ENCODE assay signal across 17 cellular contexts in genomic region chr4:15506464-15506863, GRCh38. TPM values are rescaled to one million over a fixed set of nuclear protein-coding genes. Genes with fewer than 3 reads are reported as not detected.
A peak's percentile ranks its signal among the peaks of the same experiment; 100 is the strongest.
DNase-seq lines count a peak whose midpoint lies in the region; ATAC-seq and TF ChIP-seq lines count a peak whose summit lies in the region.
"Had no signal": no experiment of that assay in that cellular context is flagged by ENCODE, and none has a peak within 500 bp of the region (broad histone marks: within the 10 kb centered on the region; RNA-seq: fewer than 3 reads in every experiment).

No MANE protein-coding gene starts in this region.

- H3K27me3 ChIP-seq in breast epithelium, result no peaks in the 10 kb centered on the region
- H3K27me3 ChIP-seq: BLaER1, cardiac muscle cell, gastroesophageal sphincter had no signal

- TF ChIP-seq CTCF in fibroblast of villous mesenchyme (IDR thresholded peaks at IDR 0.05; ENCODE audit: insufficient read depth, low read depth, low read length) (no peak), breast epithelium (IDR thresholded peaks at IDR 0.05) (no peak)

- no peak overlapping the region for H3K4me3 ChIP-seq in fibroblast of villous mesenchyme (ENCODE audit: low read depth, low read length)
- H3K4me3 ChIP-seq in breast epithelium, result no peak overlapping the region
- H3K4me3 ChIP-seq: BLaER1, cardiac muscle cell, gastroesophageal sphincter had no signal

- DNase-seq in ELR (ENCODE audit: low read depth), result peak; percentile 7
- peak; percentile 84 for DNase-seq in astrocyte of the hippocampus (ENCODE audit: low read depth, low spot score)
- DNase-seq in fibroblast of villous mesenchyme (ENCODE audit: low read depth), result peak; percentile 80
- DNase-seq in pulmonary artery endothelial cell (ENCODE audit: low read depth, low spot score), result peak; percentile 30
- DNase-seq in NCI-H1092 (lab: John Stamatoyannopoulos, UW), result no peak
- no peak for DNase-seq in breast epithelium (ENCODE audit: low spot score in 2 of 2)
- DNase-seq: activated CD4-positive, alpha-beta T cell treated with anti-CD3 and anti-CD28 coated beads, Interleukin-2, amount 10 ng/mL, durations not matched to agents 7 days and 5 days; activated naive CD4-positive, alpha-beta T cell treated with anti-CD3 and anti-CD28 coated beads for 36 hours; effector CD8-positive, alpha-beta T cell; NCI-H2107; NCI-H69; right cardiac atrium had no signal

- intact Hi-C loops in breast epithelium (cut with DNase I; ENCODE audit: low total_unique reads), result no loop called here

- ATAC-seq in HG02870 (IDR thresholded peaks at IDR 0.05; ENCODE audit: unreplicated experiment), result no peak
- no peak for ATAC-seq in GM18511 (IDR thresholded peaks at IDR 0.05; ENCODE audit: unreplicated experiment)
- ATAC-seq: gastroesophageal sphincter, right cardiac atrium had no signal

- no peak overlapping the region for H3K27ac ChIP-seq in breast epithelium
- H3K27ac ChIP-seq: BLaER1, cardiac muscle cell, gastroesophageal sphincter had no signal

- no peaks in the 10 kb centered on the region for H3K4me1 ChIP-seq in breast epithelium
- H3K4me1 ChIP-seq: BLaER1, gastroesophageal sphincter had no signal

- peaks cover 4% of the 10 kb centered on the region for H3K36me3 ChIP-seq in breast epithelium
- H3K36me3 ChIP-seq: BLaER1, cardiac muscle cell had no signal

- no peaks in the 10 kb centered on the region for H3K9me3 ChIP-seq in breast epithelium
- H3K9me3 ChIP-seq: BLaER1, gastroesophageal sphincter had no signal

- TF ChIP-seq POLR2A in breast epithelium (IDR thresholded peaks at IDR 0.05), result no peak

RNA-seq across cellular contexts. Expression of gene CC2D2A, which starts 36.8 kb away (rescaled TPM):
- total RNA-seq in fibroblast of villous mesenchyme, result 23.7 and 26.7 TPM in 2 replicates
- total RNA-seq in pulmonary artery endothelial cell, result 12.3 and 13.2 TPM in 2 replicates
- total RNA-seq in breast epithelium, result 10 to 100 TPM; 10.7 to 22.9 (median 14.9) TPM
- total RNA-seq: activated CD4-positive, alpha-beta T cell treated with anti-CD3 and anti-CD28 coated beads, Interleukin-2, amount 10 ng/mL, durations not matched to agents 7 days and 5 days; activated naive CD4-positive, alpha-beta T cell treated with anti-CD3 and anti-CD28 coated beads for 36 hours had no signal

Comparison
In these comparisons a context has a peak if more than half of its experiments do, and no peak if none do; other contexts are left out.
1. DNase-seq: peak in ELR (single experiment), astrocyte of the hippocampus (single experiment), fibroblast of villous mesenchyme (single experiment) and pulmonary artery endothelial cell (single experiment); none in NCI-H1092 (single experiment) and breast epithelium (0 of 2).